ENCODE assay signal across 1 cellular context in the genomic region with DNA sequence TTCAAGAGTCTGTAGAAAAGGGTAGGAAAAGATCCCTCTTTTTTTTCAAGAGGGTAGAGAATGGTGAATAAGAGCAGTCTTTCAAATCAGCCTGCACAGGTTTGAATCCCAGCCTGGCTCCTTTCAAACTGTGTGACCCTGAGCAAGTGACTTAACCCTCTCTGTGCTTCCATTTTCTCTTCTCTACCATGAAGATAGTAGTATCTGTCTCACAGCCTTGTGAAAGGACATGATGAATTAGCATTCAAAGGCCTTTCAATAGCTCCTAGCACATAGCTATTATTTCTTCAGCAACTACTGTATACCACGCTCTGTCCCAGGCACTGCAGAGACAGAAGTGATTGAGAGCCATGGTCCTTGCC.
TF ChIP-seq lines count a peak whose summit lies in the region.

No MANE protein-coding gene starts in this region.

TF ChIP-seq in A549, 52 proteins besides CTCF, POLR2A, EP300 and RAD21 (continued from another document):
- TF ChIP-seq HOXB13 (CRISPR knock-in tag; IDR thresholded peaks at IDR 0.05; ENCODE audit: low read depth) (no peak), HEYL (CRISPR knock-in tag; IDR thresholded peaks at IDR 0.05) (no peak), POLR2AphosphoS2 (conservative IDR thresholded peaks at IDR 0.05; ENCODE audit: low read length) (no peak), FOSB (CRISPR knock-in tag; IDR thresholded peaks at IDR 0.05) (no peak), ATOH8 (CRISPR knock-in tag; IDR thresholded peaks at IDR 0.05; ENCODE audit: low read depth) (no peak), HES2 (IDR thresholded peaks at IDR 0.05) (no peak), JUNB (IDR thresholded peaks at IDR 0.05) (no peak)
- TF ChIP-seq, protein P1, sequence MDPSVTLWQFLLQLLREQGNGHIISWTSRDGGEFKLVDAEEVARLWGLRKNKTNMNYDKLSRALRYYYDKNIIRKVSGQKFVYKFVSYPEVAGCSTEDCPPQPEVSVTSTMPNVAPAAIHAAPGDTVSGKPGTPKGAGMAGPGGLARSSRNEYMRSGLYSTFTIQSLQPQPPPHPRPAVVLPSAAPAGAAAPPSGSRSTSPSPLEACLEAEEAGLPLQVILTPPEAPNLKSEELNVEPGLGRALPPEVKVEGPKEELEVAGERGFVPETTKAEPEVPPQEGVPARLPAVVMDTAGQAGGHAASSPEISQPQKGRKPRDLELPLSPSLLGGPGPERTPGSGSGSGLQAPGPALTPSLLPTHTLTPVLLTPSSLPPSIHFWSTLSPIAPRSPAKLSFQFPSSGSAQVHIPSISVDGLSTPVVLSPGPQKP (IDR thresholded peaks at IDR 0.05; ENCODE audit: low read depth, low read length): no peak
TF ChIP-seq in A549: peak in this region for 0.
